Comparison of ENCODE assay signal across 15 cellular contexts in genomic region chr6:48378874-48379407, GRCh38.
A peak's percentile ranks its signal among the peaks of the same experiment; 100 is the strongest.
DNase-seq lines count a peak whose midpoint lies in the region; ATAC-seq, FAIRE-seq and TF ChIP-seq lines count a peak whose summit lies in the region.
"Had no signal": no experiment of that assay in that cellular context is flagged by ENCODE, and none has a peak within 500 bp of the region (broad histone marks: within the 10 kb centered on the region; RNA-seq: fewer than 3 reads in every experiment).

No MANE protein-coding gene starts in this region.

- no peak overlapping the region for H3K9ac ChIP-seq in smooth muscle cell (ENCODE audit: low read depth)

- no peak overlapping the region for H3K4me3 ChIP-seq in bronchial epithelial cell (ENCODE audit: low read depth, low read length)
- H3K4me3 ChIP-seq in smooth muscle cell = no peak overlapping the region

- H3K36me3 ChIP-seq in bronchial epithelial cell (ENCODE audit: control insufficient read depth, insufficient read depth, low read length) (no peaks in the 10 kb centered on the region), smooth muscle cell (ENCODE audit: low read depth) (no peaks in the 10 kb centered on the region)

- no peak overlapping the region for H2AFZ ChIP-seq in smooth muscle cell (ENCODE audit: low read depth)

- H3K79me2 ChIP-seq in smooth muscle cell (ENCODE audit: low read depth) = no peaks in the 10 kb centered on the region

- DNase-seq in DMS53 (lab: John Stamatoyannopoulos, UW) (peak; percentile 54), NCI-H1417 (lab: John Stamatoyannopoulos, UW) (peak in 2 of 3 experiments; percentile 8 to 64), NCI-H526 (lab: John Stamatoyannopoulos, UW) (peak; percentile 2 to 18), bronchial epithelial cell (ENCODE audit: low read depth) (peak; percentile 11), smooth muscle cell (lab: John Stamatoyannopoulos, UW; ENCODE audit: unreplicated experiment) (no peak)
- DNase-seq: AML-193, DND-41, GDM1, HFFc6, NCI-H2029, RPMI8226 had no signal

- no peak for TF ChIP-seq CTCF in bronchial epithelial cell (IDR thresholded peaks at IDR 0.05; ENCODE audit: insufficient read depth, low read length, severe bottlenecking)
- no peak for TF ChIP-seq CTCF in smooth muscle cell (IDR thresholded peaks at IDR 0.05; ENCODE audit: borderline replicate concordance, insufficient read depth, poor library complexity, severe bottlenecking)

- FAIRE-seq in bronchial epithelial cell (lab: Jason Lieb, UNC) = no peak
- FAIRE-seq: GM12892, HepG2 had no signal

- no peaks in the 10 kb centered on the region for H3K9me3 ChIP-seq in smooth muscle cell (replicated peaks; ENCODE audit: low read depth)

- no peak overlapping the region for H3K27ac ChIP-seq in smooth muscle cell (ENCODE audit: low read depth)

- ATAC-seq in GM21528 (IDR thresholded peaks at IDR 0.05; ENCODE audit: low FRiP score, unreplicated experiment) = no peak
- ATAC-seq in GM19395 (IDR thresholded peaks at IDR 0.05; ENCODE audit: unreplicated experiment) = no peak
- ATAC-seq: HepG2 had no signal

- H3K27me3 ChIP-seq in bronchial epithelial cell (ENCODE audit: control insufficient read depth, insufficient read depth, low read length) = no peaks in the 10 kb centered on the region
- no peaks in the 10 kb centered on the region for H3K27me3 ChIP-seq in smooth muscle cell (ENCODE audit: low read depth)

- H4K20me1 ChIP-seq in smooth muscle cell (ENCODE audit: low read depth) = no peaks in the 10 kb centered on the region

- no peaks in the 10 kb centered on the region for H3F3A ChIP-seq in smooth muscle cell (ENCODE audit: low read depth)

- no peak overlapping the region for H3K4me2 ChIP-seq in smooth muscle cell

- H3K4me1 ChIP-seq in smooth muscle cell (ENCODE audit: low read depth) = no peaks in the 10 kb centered on the region
